Comparison of ENCODE assay signal across 8 cellular contexts in genomic region chr1:61742620-61743431, GRCh38. TPM values are rescaled to one million over a fixed set of nuclear protein-coding genes. Genes with fewer than 3 reads are reported as not detected.
DNase-seq lines count a peak whose midpoint lies in the region; ATAC-seq and TF ChIP-seq lines count a peak whose summit lies in the region.

No MANE protein-coding gene starts in this region.

- H3K4me2 ChIP-seq in neural progenitor cell, result peak overlapping the region; percentile 79

- peak overlapping the region; percentile 81 for H3K4me3 ChIP-seq in neural progenitor cell

- peaks cover 46% of the 10 kb centered on the region for H3K79me2 ChIP-seq in neural progenitor cell (ENCODE audit: low read depth)

- no peak overlapping the region for H3K27ac ChIP-seq in neural progenitor cell

- H2AFZ ChIP-seq in neural progenitor cell (replicated peaks), result peak overlapping the region; percentile 96

- in situ Hi-C loops in KBM-7 (cut with MboI; ENCODE audit: low pct_unique_long_range_greater_than_20kb, low sequenced_read_pairs), result no loop called here

- peak overlapping the region; percentile 48 for H3K4me3 Mint-ChIP-seq in activated T-helper 2 cell treated with anti-CD3 and anti-CD28 coated beads, Interferon-gamma antibody, Interleukin-2, Interleukin-4, amounts not matched to agents 10 μg/mL and 5 μg/mL and 100 μg/mL, durations not matched to agents 14 hours and 24 hours and 36 hours (ENCODE audit: low read depth)
- H3K4me3 Mint-ChIP-seq in neural progenitor cell, result peak overlapping the region; percentile 86

- no peaks in the 10 kb centered on the region for H3K9me3 ChIP-seq in neural progenitor cell (ENCODE audit: low read depth)

- H3K27me3 Mint-ChIP-seq in activated T-helper 2 cell treated with anti-CD3 and anti-CD28 coated beads, Interferon-gamma antibody, Interleukin-2, Interleukin-4, amounts not matched to agents 10 μg/mL and 5 μg/mL and 100 μg/mL, durations not matched to agents 14 hours and 24 hours and 36 hours (ENCODE audit: low read depth), result peaks cover 1% of the 10 kb centered on the region
- H3K27me3 Mint-ChIP-seq in neural progenitor cell (ENCODE audit: insufficient read depth, low read depth), result peaks cover 10% of the 10 kb centered on the region

- TF ChIP-seq CTCF in neural progenitor cell (IDR thresholded peaks at IDR 0.05), result no peak

- peak; percentile 29 for DNase-seq in NCI-H1092 treated with DMSO at 0.1 percent for 48 hours (lab: John Stamatoyannopoulos, UW)
- no peak for DNase-seq in NCI-H1092 (lab: John Stamatoyannopoulos, UW)
- DNase-seq in KBM-7, result peak; percentile 35
- no peak for DNase-seq in activated T-helper 2 cell treated with anti-CD3 and anti-CD28 coated beads, Interferon-gamma antibody, Interleukin-2, Interleukin-4, amounts not matched to agents 10 μg/mL and 5 μg/mL and 100 μg/mL, durations not matched to agents 14 hours and 24 hours and 36 hours (ENCODE audit: low spot score)
- DNase-seq in germinal center (ENCODE audit: low spot score), result peak; percentile 42
- peak; percentile 72 for DNase-seq in neural progenitor cell (ENCODE audit: low spot score)
- DNase-seq in NOMO-1 treated with DMSO at 0.1 percent for 48 hours (lab: John Stamatoyannopoulos, UW; ENCODE audit: unreplicated experiment), result no peak

- H4K20me1 ChIP-seq in neural progenitor cell (ENCODE audit: low read depth), result no peaks in the 10 kb centered on the region

- intact Hi-C loops in activated T-helper 2 cell treated with anti-CD3 and anti-CD28 coated beads, Interferon-gamma antibody, Interleukin-2, Interleukin-4, amounts not matched to agents 10 μg/mL and 5 μg/mL and 100 μg/mL, durations not matched to agents 14 hours and 24 hours and 36 hours (cut with micrococcal nuclease), result loop anchor here (2.0 kb wide), 1 partner anchor 18 kb away; the partner anchor contains the start of gene TM2D1

- H3K4me1 ChIP-seq in neural progenitor cell, result peaks cover 22% of the 10 kb centered on the region

- H3K4me1 Mint-ChIP-seq in activated T-helper 2 cell treated with anti-CD3 and anti-CD28 coated beads, Interferon-gamma antibody, Interleukin-2, Interleukin-4, amounts not matched to agents 10 μg/mL and 5 μg/mL and 100 μg/mL, durations not matched to agents 14 hours and 24 hours and 36 hours (ENCODE audit: low read depth), result peaks cover 11% of the 10 kb centered on the region
- H3K4me1 Mint-ChIP-seq in neural progenitor cell, result peaks cover 16% of the 10 kb centered on the region

- no peaks in the 10 kb centered on the region for H3K36me3 ChIP-seq in neural progenitor cell

- H3K9me3 Mint-ChIP-seq in activated T-helper 2 cell treated with anti-CD3 and anti-CD28 coated beads, Interferon-gamma antibody, Interleukin-2, Interleukin-4, amounts not matched to agents 10 μg/mL and 5 μg/mL and 100 μg/mL, durations not matched to agents 14 hours and 24 hours and 36 hours, result no peaks in the 10 kb centered on the region
- no peaks in the 10 kb centered on the region for H3K9me3 Mint-ChIP-seq in neural progenitor cell

- no peaks in the 10 kb centered on the region for H3K36me3 Mint-ChIP-seq in activated T-helper 2 cell treated with anti-CD3 and anti-CD28 coated beads, Interferon-gamma antibody, Interleukin-2, Interleukin-4, amounts not matched to agents 10 μg/mL and 5 μg/mL and 100 μg/mL, durations not matched to agents 14 hours and 24 hours and 36 hours (ENCODE audit: low read depth)
- no peaks in the 10 kb centered on the region for H3K36me3 Mint-ChIP-seq in neural progenitor cell

- no peak overlapping the region for H3K9ac ChIP-seq in neural progenitor cell

- peaks cover 19% of the 10 kb centered on the region for H3F3A ChIP-seq in neural progenitor cell (ENCODE audit: low read depth)

- peak; percentile 69 for ATAC-seq in GM21723 (IDR thresholded peaks at IDR 0.05; ENCODE audit: unreplicated experiment)

- no peak overlapping the region for H3K27ac Mint-ChIP-seq in activated T-helper 2 cell treated with anti-CD3 and anti-CD28 coated beads, Interferon-gamma antibody, Interleukin-2, Interleukin-4, amounts not matched to agents 10 μg/mL and 5 μg/mL and 100 μg/mL, durations not matched to agents 14 hours and 24 hours and 36 hours
- peak overlapping the region; percentile 31 for H3K27ac Mint-ChIP-seq in neural progenitor cell

- no peaks in the 10 kb centered on the region for H3K27me3 ChIP-seq in neural progenitor cell

RNA-seq across cellular contexts. Expression of gene PATJ, which starts 0.5 kb away (rescaled TPM):
- total RNA-seq in activated T-helper 2 cell treated with anti-CD3 and anti-CD28 coated beads, Interferon-gamma antibody, Interleukin-2, Interleukin-4, amounts not matched to agents 10 μg/mL and 5 μg/mL and 100 μg/mL, durations not matched to agents 14 hours and 24 hours and 36 hours, result 3.3 and 3.4 TPM in 2 replicates
- 24.3 and 24.8 TPM in 2 replicates for total RNA-seq in neural progenitor cell (ENCODE audit: low replicate concordance)

RNA-seq across cellular contexts. Expression of gene TM2D1, which starts 17.9 kb away (rescaled TPM):
- total RNA-seq in activated T-helper 2 cell treated with anti-CD3 and anti-CD28 coated beads, Interferon-gamma antibody, Interleukin-2, Interleukin-4, amounts not matched to agents 10 μg/mL and 5 μg/mL and 100 μg/mL, durations not matched to agents 14 hours and 24 hours and 36 hours, result 32.3 and 32.6 TPM in 2 replicates
- 40.2 and 71.4 TPM in 2 replicates for total RNA-seq in neural progenitor cell (ENCODE audit: low replicate concordance)

Comparison
In these comparisons a context has a peak if more than half of its experiments do, and no peak if none do; other contexts are left out.
1. DNase-seq: peak in NCI-H1092 treated with DMSO at 0.1 percent for 48 hours (single experiment), KBM-7 (single experiment), germinal center (single experiment) and neural progenitor cell (single experiment); none in NCI-H1092 (single experiment), activated T-helper 2 cell treated with anti-CD3 and anti-CD28 coated beads, Interferon-gamma antibody, Interleukin-2, Interleukin-4, amounts not matched to agents 10 μg/mL and 5 μg/mL and 100 μg/mL, durations not matched to agents 14 hours and 24 hours and 36 hours (single experiment) and NOMO-1 treated with DMSO at 0.1 percent for 48 hours (single experiment).